In the genomic region with DNA sequence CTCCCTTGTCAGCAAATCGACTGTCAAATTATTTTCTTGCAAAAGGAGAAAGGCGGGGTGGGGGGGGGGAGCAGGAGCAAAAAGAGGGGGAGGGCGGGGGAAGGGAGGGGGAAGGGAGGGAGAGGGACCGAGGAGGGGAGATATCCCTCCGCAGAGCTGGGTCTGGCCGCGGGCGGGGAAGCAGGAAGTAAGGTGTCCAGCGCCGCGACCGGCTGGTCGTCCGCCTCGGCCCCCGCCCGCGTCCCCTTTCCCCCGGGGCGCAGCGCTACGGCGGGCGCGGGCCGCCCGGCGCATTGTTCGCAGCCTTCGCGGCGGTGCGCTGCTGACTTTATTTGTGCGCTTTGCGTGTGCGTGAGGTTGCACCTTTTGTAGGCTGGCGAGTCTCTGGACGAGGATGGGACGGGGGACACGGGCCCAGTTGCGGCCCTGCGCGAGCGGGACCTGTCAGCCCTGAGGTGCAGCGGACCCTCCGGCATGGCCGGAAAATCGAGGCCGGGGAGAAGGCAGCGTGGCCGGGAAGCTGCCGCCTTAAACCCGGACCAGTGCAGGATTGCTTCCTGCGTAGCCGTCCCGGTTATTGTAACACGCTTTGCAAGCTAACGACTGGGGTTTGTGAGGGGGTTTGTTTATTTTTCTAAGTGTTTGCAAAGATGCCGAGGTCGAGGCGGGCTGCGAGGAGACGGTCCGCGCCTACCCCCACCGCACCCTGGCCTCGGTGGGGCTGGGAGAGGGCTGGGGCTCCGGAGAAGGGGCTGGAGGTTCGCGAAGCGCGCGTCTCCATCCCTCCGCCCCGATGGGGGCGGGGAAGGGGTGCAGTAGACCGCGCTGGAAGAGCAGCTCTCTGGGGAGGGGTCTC, we compare ENCODE assay signal across 8 cellular contexts. TPM values are rescaled to one million over a fixed set of nuclear protein-coding genes. Genes with fewer than 3 reads are reported as not detected.
DNase-seq lines count a peak whose midpoint lies in the region; ATAC-seq and TF ChIP-seq lines count a peak whose summit lies in the region.

No MANE protein-coding gene starts in this region.

- ATAC-seq in GM21528 (IDR thresholded peaks at IDR 0.05; ENCODE audit: low FRiP score, unreplicated experiment) (peak; percentile 23), HG02678 (IDR thresholded peaks at IDR 0.05; ENCODE audit: unreplicated experiment) (no peak)

- peaks cover 7% of the 10 kb centered on the region for H3K79me2 ChIP-seq in parathyroid adenoma

- H3K27ac ChIP-seq in SK-N-MC = peak overlapping the region; percentile 91
- peak overlapping the region; percentile 83 for H3K27ac ChIP-seq in cardiac muscle cell
- peak overlapping the region; percentile 93 for H3K27ac ChIP-seq in parathyroid adenoma

- H3K9ac ChIP-seq in SK-N-MC (ENCODE audit: insufficient read length) = peak overlapping the region; percentile 86
- H3K9ac ChIP-seq in adipocyte (ENCODE audit: low read length) = peak overlapping the region; percentile 92
- peak overlapping the region; percentile 22 for H3K9ac ChIP-seq in parathyroid adenoma

- H3K4me1 ChIP-seq in adipocyte (ENCODE audit: control insufficient read depth, insufficient read depth, low read length) (peaks cover 43% of the 10 kb centered on the region), cardiac muscle cell (ENCODE audit: low read depth) (peaks cover 19% of the 10 kb centered on the region), parathyroid adenoma (peaks cover 12% of the 10 kb centered on the region)

- H3K36me3 ChIP-seq in SK-N-MC (ENCODE audit: insufficient read depth, low read length) (no peaks in the 10 kb centered on the region), adipocyte (ENCODE audit: control insufficient read depth, insufficient read depth, low read length, severe bottlenecking) (no peaks in the 10 kb centered on the region), cardiac muscle cell (no peaks in the 10 kb centered on the region), parathyroid adenoma (ENCODE audit: control insufficient read depth, insufficient read depth, low read length) (no peaks in the 10 kb centered on the region)

- H3K9me3 ChIP-seq in SK-N-MC (ENCODE audit: low read depth, low read length) (no peaks in the 10 kb centered on the region), adipocyte (ENCODE audit: control insufficient read depth, low read length) (no peaks in the 10 kb centered on the region), cardiac muscle cell (ENCODE audit: low read depth) (no peaks in the 10 kb centered on the region), parathyroid adenoma (ENCODE audit: control insufficient read depth, low read length) (no peaks in the 10 kb centered on the region)

- TF ChIP-seq CTCF in LNCaP clone FGC (IDR thresholded peaks at IDR 0.05; ENCODE audit: control insufficient read depth, extremely low read depth, insufficient read depth) (no peak), cardiac muscle cell (IDR thresholded peaks at IDR 0.05; ENCODE audit: low read depth, low read length) (no peak), parathyroid adenoma (IDR thresholded peaks at IDR 0.05) (no peak)

- peak overlapping the region; percentile 98 for H2AFZ ChIP-seq in parathyroid adenoma

- H3K27me3 ChIP-seq in adipocyte (replicated peaks; ENCODE audit: control insufficient read depth, insufficient read depth, low read length) = no peaks in the 10 kb centered on the region
- H3K27me3 ChIP-seq in cardiac muscle cell = no peaks in the 10 kb centered on the region
- no peaks in the 10 kb centered on the region for H3K27me3 ChIP-seq in parathyroid adenoma (ENCODE audit: control insufficient read depth, insufficient read depth, low read length)

- H3K4me3 ChIP-seq in LNCaP clone FGC (ENCODE audit: low read depth, low read length) (peak overlapping the region; percentile 76), SK-N-MC (peak overlapping the region; percentile 99), adipocyte (ENCODE audit: low read length) (peak overlapping the region; percentile 94), cardiac muscle cell (peak overlapping the region; percentile 77), parathyroid adenoma (ENCODE audit: low read depth, low read length) (peak overlapping the region; percentile 77)

- H3K4me2 ChIP-seq in parathyroid adenoma (ENCODE audit: low read length) = peak overlapping the region; percentile 98

- peak; percentile 89 for DNase-seq in DMS 273 (lab: John Stamatoyannopoulos, UW; ENCODE audit: unreplicated experiment)
- DNase-seq in LNCaP clone FGC (ENCODE audit: low read depth) = no peak
- DNase-seq in SK-N-MC (ENCODE audit: low read depth, low spot score) = no peak
- DNase-seq in adipocyte (ENCODE audit: low read depth) = peak; percentile 87
- DNase-seq in cardiac muscle cell (ENCODE audit: low read depth in 1 of 2, low spot score in 1 of 2) = peak; percentile 84 to 89

RNA-seq across cellular contexts. Expression of gene TRERF1, which starts 0.7 kb away (rescaled TPM):
- total RNA-seq in cardiac muscle cell = 5.7 and 8.7 TPM in 2 replicates
- polyA plus RNA-seq in cardiac muscle cell = 6.4 and 7.6 TPM in 2 replicates

Comparison
In these comparisons a context has a peak if more than half of its experiments do, and no peak if none do; other contexts are left out.
1. DNase-seq: peak in DMS 273 (single experiment), adipocyte (single experiment) and cardiac muscle cell (2 of 2); none in LNCaP clone FGC (single experiment) and SK-N-MC (single experiment).
2. H3K9ac ChIP-seq: peak in every context shown above with its lines; median percentile 92 in adipocyte; 86 in SK-N-MC; 22 in parathyroid adenoma.
3. Peak in every context shown above with its lines, with median percentiles within 50 percentile points of each other: H3K4me3 ChIP-seq and H3K27ac ChIP-seq.